In the genomic region with DNA sequence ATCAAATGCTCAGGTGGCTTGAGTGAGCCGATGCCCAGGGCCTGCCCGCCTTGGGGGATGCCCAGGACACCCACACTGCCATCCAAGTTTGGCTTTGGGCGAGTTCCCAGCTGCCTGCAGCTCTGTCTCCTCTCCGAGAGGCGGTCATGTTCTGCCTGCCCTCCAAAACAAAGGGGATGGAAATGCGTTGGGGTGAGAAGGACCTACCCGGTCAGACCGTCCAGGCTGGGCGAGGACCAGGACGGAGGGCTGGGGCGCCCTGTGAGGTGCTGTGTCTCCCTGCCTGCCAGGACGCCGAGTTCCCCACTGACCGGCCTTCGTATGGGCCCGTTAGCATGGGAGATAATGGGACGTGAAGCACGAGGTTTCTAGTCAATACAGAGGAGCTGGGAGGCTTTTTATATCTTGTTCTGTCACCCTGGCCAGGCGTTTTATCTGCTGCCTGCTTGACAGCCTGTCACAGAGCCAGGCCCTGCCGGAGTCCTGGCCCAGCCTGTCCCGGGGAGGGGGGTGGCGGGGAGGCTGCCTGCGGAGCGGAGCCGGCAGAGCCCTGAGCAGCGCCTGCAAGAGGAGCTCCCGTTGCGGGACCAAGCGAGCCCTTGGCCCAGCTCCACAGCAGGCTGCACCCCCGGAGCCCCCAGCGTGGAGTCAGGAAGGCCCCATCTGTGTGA, we compare ENCODE assay signal across 1 cellular context.
TF ChIP-seq lines count a peak whose summit lies in the region.

No MANE protein-coding gene starts in this region.

TF ChIP-seq in IMR-90, 13 proteins besides CTCF, POLR2A, EP300 and RAD21:
- TF ChIP-seq CHD1 (IDR thresholded peaks at IDR 0.05; ENCODE audit: low read depth, low read length) = no peak
- no peak for TF ChIP-seq MXI1 (IDR thresholded peaks at IDR 0.05; ENCODE audit: borderline replicate concordance, low read depth, low read length)
- TF ChIP-seq, protein P1, sequence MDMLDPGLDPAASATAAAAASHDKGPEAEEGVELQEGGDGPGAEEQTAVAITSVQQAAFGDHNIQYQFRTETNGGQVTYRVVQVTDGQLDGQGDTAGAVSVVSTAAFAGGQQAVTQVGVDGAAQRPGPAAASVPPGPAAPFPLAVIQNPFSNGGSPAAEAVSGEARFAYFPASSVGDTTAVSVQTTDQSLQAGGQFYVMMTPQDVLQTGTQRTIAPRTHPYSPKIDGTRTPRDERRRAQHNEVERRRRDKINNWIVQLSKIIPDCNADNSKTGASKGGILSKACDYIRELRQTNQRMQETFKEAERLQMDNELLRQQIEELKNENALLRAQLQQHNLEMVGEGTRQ (IDR thresholded peaks at IDR 0.05; ENCODE audit: low read depth, low read length) = no peak
- TF ChIP-seq RFX5 (IDR thresholded peaks at IDR 0.05; ENCODE audit: low read depth, low read length) = no peak
- TF ChIP-seq NFE2L2 (IDR thresholded peaks at IDR 0.05; ENCODE audit: low read depth, low read length) = no peak
- no peak for TF ChIP-seq BHLHE40 (IDR thresholded peaks at IDR 0.05; ENCODE audit: low read depth, low read length)
- no peak for TF ChIP-seq CEBPB (IDR thresholded peaks at IDR 0.05; ENCODE audit: low read depth, low read length)
